In genomic region chr9:134135343-134136116, GRCh38 we compare ENCODE assay signal across 1 cellular context.
TF ChIP-seq lines count a peak whose summit lies in the region.

Gene WDR5, plus strand, starts transcription at chr9:134136082. Its CDS starts 3,796 bp downstream, at chr9:134139878.

TF ChIP-seq in SK-N-SH, 30 proteins besides CTCF, POLR2A, EP300 and RAD21 (continued from another document):
- TF ChIP-seq USF1 (IDR thresholded peaks at IDR 0.05; ENCODE audit: borderline replicate concordance, low read depth), result no peak
- no peak for TF ChIP-seq USF2 (IDR thresholded peaks at IDR 0.05; ENCODE audit: borderline replicate concordance, low read depth, low read length)
- no peak for TF ChIP-seq YY1 (IDR thresholded peaks at IDR 0.05; ENCODE audit: low read depth)
- no peak for TF ChIP-seq TEAD4 (IDR thresholded peaks at IDR 0.05; ENCODE audit: borderline replicate concordance, insufficient read depth)
- TF ChIP-seq NRF1 (IDR thresholded peaks at IDR 0.05; ENCODE audit: low read depth, low read length), result peak; percentile 65
- 0 out of 2 replicates have a peak, but pooled peaks have one; percentile 50 for TF ChIP-seq TAF1 (IDR thresholded peaks at IDR 0.05; ENCODE audit: borderline replicate concordance, low read depth, low read length)
- 0 out of 2 replicates have a peak, but pooled peaks have one; percentile 4 for TF ChIP-seq REST (IDR thresholded peaks at IDR 0.05; ENCODE audit: low read depth, low read length)
- no peak for TF ChIP-seq NFIC (IDR thresholded peaks at IDR 0.05; ENCODE audit: borderline replicate concordance)
- TF ChIP-seq IRF3 (IDR thresholded peaks at IDR 0.05; ENCODE audit: low read depth, low read length), result no peak
- 0 out of 2 replicates have a peak, but pooled peaks have one; percentile 10 for TF ChIP-seq PBX3 (IDR thresholded peaks at IDR 0.05)
- TF ChIP-seq SMC3 (IDR thresholded peaks at IDR 0.05; ENCODE audit: low read depth, low read length), result no peak
- no peak for TF ChIP-seq GABPA (IDR thresholded peaks at IDR 0.05; ENCODE audit: low read depth)
- no peak for TF ChIP-seq CHD2 (IDR thresholded peaks at IDR 0.05; ENCODE audit: low read length, partially characterized antibody)
- no peak for TF ChIP-seq RFX5 (IDR thresholded peaks at IDR 0.05; ENCODE audit: low read length)
